In the genomic region with DNA sequence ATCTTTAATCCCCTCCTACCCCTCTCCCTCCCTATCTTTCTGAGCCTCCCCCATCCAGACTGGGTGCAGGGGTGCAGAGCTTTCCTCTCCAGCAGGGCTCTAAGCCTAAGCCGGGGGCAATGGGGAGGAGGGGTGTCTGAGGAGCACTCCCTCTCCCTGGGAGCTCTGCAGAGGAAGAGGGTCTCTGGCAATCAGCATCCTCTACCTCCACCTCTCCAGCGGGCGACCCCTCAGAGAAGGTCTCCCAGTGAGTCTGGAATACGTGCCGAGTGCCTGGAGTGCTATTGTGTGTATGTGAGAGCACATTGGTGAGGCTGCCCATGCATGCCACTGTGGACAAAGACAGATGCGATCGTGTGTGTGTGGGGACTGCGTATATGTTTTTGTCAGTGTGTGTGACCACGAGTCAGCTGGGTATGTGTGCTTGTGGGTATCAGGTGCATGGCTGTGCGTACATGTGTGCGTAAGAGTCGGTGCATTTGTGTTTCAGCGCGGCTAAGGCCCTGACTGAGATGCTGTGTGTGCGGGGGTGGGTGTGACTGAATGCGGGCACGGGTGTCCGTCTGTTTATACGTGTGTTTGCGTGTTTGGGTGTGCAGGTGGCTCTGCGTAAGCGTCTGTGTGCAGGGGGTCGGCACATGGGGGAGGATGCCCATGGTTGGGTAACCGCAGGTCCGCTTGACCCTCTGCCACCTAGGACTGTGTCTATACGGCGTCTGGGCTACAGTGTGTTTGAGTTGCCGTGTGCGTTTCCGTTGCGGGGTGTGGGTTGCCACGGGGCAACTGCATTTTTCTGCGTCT, we compare ENCODE assay signal across 14 cellular contexts. TPM values are rescaled to one million over a fixed set of nuclear protein-coding genes. Genes with fewer than 3 reads are reported as not detected.
"Had no signal": no experiment of that assay in that cellular context is flagged by ENCODE, and none has a peak within 500 bp of the region (broad histone marks: within the 10 kb centered on the region; RNA-seq: fewer than 3 reads in every experiment).

No MANE protein-coding gene starts in this region.

- H3K27ac Mint-ChIP-seq: activated T-helper 2 cell treated with anti-CD3 and anti-CD28 coated beads, Interferon-gamma antibody, Interleukin-2, Interleukin-4, amounts not matched to agents 10 μg/mL and 5 μg/mL and 100 μg/mL, durations not matched to agents 14 hours and 24 hours and 36 hours; dendritic cell treated with granulocyte-macrophage colony-stimulating factor and Interleukin-4, amounts not matched to agents 40 ng/mL and 50 ng/mL, for 4 days; immature natural killer cell; natural killer cell; T-helper 17 cell had no signal

- H3K27ac ChIP-seq: pancreas, skin epidermis had no signal

- H3K9me3 ChIP-seq: adrenal gland, pancreas had no signal

- DNase-seq: activated CD4-positive, alpha-beta T cell treated with anti-CD3 and anti-CD28 coated beads, Interleukin-2, amount 50 U/mL, for 1 hour; activated naive CD4-positive, alpha-beta T cell treated with anti-CD3 and anti-CD28 coated beads, Interleukin-2, amount 50 U/mL, for 16 hours; hypothalamus; immature natural killer cell; mammary epithelial cell; natural killer cell; T-helper 17 cell had no signal

- H3K36me3 Mint-ChIP-seq: immature natural killer cell, natural killer cell had no signal

- H3K4me1 Mint-ChIP-seq: immature natural killer cell, natural killer cell had no signal

- H3K27me3 ChIP-seq: adrenal gland had no signal

- H3K4me3 Mint-ChIP-seq: dendritic cell treated with granulocyte-macrophage colony-stimulating factor and Interleukin-4, amounts not matched to agents 40 ng/mL and 50 ng/mL, for 4 days; immature natural killer cell; natural killer cell; T-helper 17 cell had no signal

- H3K4me3 ChIP-seq: pancreas, skin epidermis had no signal

- H3K4me1 ChIP-seq: adrenal gland, pancreas had no signal

- FAIRE-seq: pancreas, TTC549 had no signal

- H3K36me3 ChIP-seq: adrenal gland, pancreas had no signal

- ATAC-seq: natural killer cell, T-helper 17 cell had no signal

- H3K9me3 Mint-ChIP-seq: activated T-helper 2 cell treated with anti-CD3 and anti-CD28 coated beads, Interferon-gamma antibody, Interleukin-2, Interleukin-4, amounts not matched to agents 10 μg/mL and 5 μg/mL and 100 μg/mL, durations not matched to agents 14 hours and 24 hours and 36 hours; dendritic cell treated with granulocyte-macrophage colony-stimulating factor and Interleukin-4, amounts not matched to agents 40 ng/mL and 50 ng/mL, for 4 days; immature natural killer cell; natural killer cell had no signal

RNA-seq across cellular contexts. Expression of a gene that starts 0.9 kb away (rescaled TPM):
- total RNA-seq: activated CD8-positive, alpha-beta memory T cell treated with anti-CD3 and anti-CD28 coated beads for 36 hours; activated T-helper 2 cell treated with anti-CD3 and anti-CD28 coated beads, Interferon-gamma antibody, Interleukin-2, Interleukin-4, amounts not matched to agents 10 μg/mL and 5 μg/mL and 100 μg/mL, durations not matched to agents 14 hours and 24 hours and 36 hours; mammary epithelial cell; natural killer cell had no signal
- polyA plus RNA-seq: immature natural killer cell, mammary epithelial cell had no signal
